20 cellular contexts compared by ENCODE assay signal in genomic region chr2:15911686-15912085, GRCh38. TPM values are rescaled to one million over a fixed set of nuclear protein-coding genes. Genes with fewer than 3 reads are reported as not detected.
"Had no signal": no experiment of that assay in that cellular context is flagged by ENCODE, and none has a peak within 500 bp of the region (broad histone marks: within the 10 kb centered on the region; RNA-seq: fewer than 3 reads in every experiment).

No MANE protein-coding gene starts in this region.

- H3K4me1 Mint-ChIP-seq: activated CD4-positive, alpha-beta T cell treated with anti-CD3 and anti-CD28 coated beads, Interleukin-2, amount 10 ng/mL, durations not matched to agents 7 days and 5 days; activated CD8-positive, alpha-beta memory T cell treated with anti-CD3 and anti-CD28 coated beads, Interleukin-2, amount 10 ng/mL, durations not matched to agents 7 days and 5 days; naive B cell had no signal

- H3K27me3 Mint-ChIP-seq: activated CD8-positive, alpha-beta memory T cell treated with anti-CD3 and anti-CD28 coated beads, Interleukin-2, amount 10 ng/mL, durations not matched to agents 7 days and 5 days had no signal

- H3K4me1 ChIP-seq: foreskin keratinocyte had no signal

- H3K9me3 Mint-ChIP-seq: activated CD4-positive, alpha-beta T cell treated with anti-CD3 and anti-CD28 coated beads, Interleukin-2, amount 10 ng/mL, durations not matched to agents 7 days and 5 days; activated CD8-positive, alpha-beta T cell treated with anti-CD3 and anti-CD28 coated beads for 36 hours; activated naive CD4-positive, alpha-beta T cell treated with anti-CD3 and anti-CD28 coated beads, Interleukin-2, amount 50 U/mL, for 72 hours; T-helper 2 cell treated with Interferon-gamma antibody and Interleukin-4, amounts not matched to agents 5 μg/mL and 100 μg/mL, for 36 hours had no signal

- H3K27ac Mint-ChIP-seq: activated CD4-positive, alpha-beta T cell treated with anti-CD3 and anti-CD28 coated beads, Interleukin-2, amount 10 ng/mL, durations not matched to agents 7 days and 5 days; activated CD8-positive, alpha-beta memory T cell treated with anti-CD3 and anti-CD28 coated beads, Interleukin-2, amount 10 ng/mL, durations not matched to agents 7 days and 5 days; activated CD8-positive, alpha-beta T cell treated with anti-CD3 and anti-CD28 coated beads for 36 hours; activated naive CD4-positive, alpha-beta T cell treated with anti-CD3 and anti-CD28 coated beads, Interleukin-2, amount 50 U/mL, for 72 hours; naive B cell; T-helper 2 cell treated with Interferon-gamma antibody and Interleukin-4, amounts not matched to agents 5 μg/mL and 100 μg/mL, for 36 hours had no signal

- H3K36me3 Mint-ChIP-seq: activated CD8-positive, alpha-beta memory T cell treated with anti-CD3 and anti-CD28 coated beads, Interleukin-2, amount 10 ng/mL, durations not matched to agents 7 days and 5 days; activated naive CD4-positive, alpha-beta T cell treated with anti-CD3 and anti-CD28 coated beads, Interleukin-2, amount 50 U/mL, for 72 hours; brain; naive B cell had no signal

- DNase-seq: activated CD4-positive, alpha-beta T cell treated with anti-CD3 and anti-CD28 coated beads, Interleukin-2, amount 10 ng/mL, durations not matched to agents 7 days and 5 days; activated CD4-positive, CD25-positive, alpha-beta regulatory T cell treated with anti-CD3 and anti-CD28 coated beads, Interleukin-2, amount 50 U/mL, for 72 hours; activated CD8-positive, alpha-beta memory T cell treated with anti-CD3 and anti-CD28 coated beads, Interleukin-2, amount 10 ng/mL, durations not matched to agents 7 days and 5 days; activated CD8-positive, alpha-beta T cell treated with anti-CD3 and anti-CD28 coated beads for 36 hours; activated gamma-delta T cell treated with Interleukin-2 at 50 U/mL for 16 hours; aorta; central memory CD4-positive, alpha-beta T cell; effector CD8-positive, alpha-beta T cell; erythroblast; naive B cell; stimulated activated CD4-positive, alpha-beta T cell treated with anti-CD3 and anti-CD28 coated beads, Interleukin-4, amount 100 ng/mL, for 24 hours; stimulated activated naive CD4-positive, alpha-beta T cell treated with Interleukin-2 at 50 U/mL for 16 hours; WERI-Rb-1 had no signal

- H3K4me3 ChIP-seq: thoracic aorta, upper lobe of left lung had no signal

- H3K4me3 Mint-ChIP-seq: activated CD4-positive, alpha-beta T cell treated with anti-CD3 and anti-CD28 coated beads, Interleukin-2, amount 10 ng/mL, durations not matched to agents 7 days and 5 days; activated CD8-positive, alpha-beta memory T cell treated with anti-CD3 and anti-CD28 coated beads, Interleukin-2, amount 10 ng/mL, durations not matched to agents 7 days and 5 days; activated CD8-positive, alpha-beta T cell treated with anti-CD3 and anti-CD28 coated beads for 36 hours; brain; naive B cell; T-helper 2 cell treated with Interferon-gamma antibody and Interleukin-4, amounts not matched to agents 5 μg/mL and 100 μg/mL, for 36 hours had no signal

- H3K27ac ChIP-seq: foreskin keratinocyte, thoracic aorta, upper lobe of left lung, WERI-Rb-1 had no signal

- H3K27me3 ChIP-seq: foreskin keratinocyte, upper lobe of left lung had no signal

- ATAC-seq: activated CD8-positive, alpha-beta memory T cell treated with anti-CD3 and anti-CD28 coated beads, Interleukin-2, amount 10 ng/mL, durations not matched to agents 7 days and 5 days; activated CD8-positive, alpha-beta T cell treated with anti-CD3 and anti-CD28 coated beads for 36 hours; activated naive CD4-positive, alpha-beta T cell treated with anti-CD3 and anti-CD28 coated beads, Interleukin-2, amount 50 U/mL, for 72 hours had no signal

- H3K36me3 ChIP-seq: thoracic aorta, upper lobe of left lung, WERI-Rb-1 had no signal

- H3K9me3 ChIP-seq: thoracic aorta, upper lobe of left lung had no signal

RNA-seq across cellular contexts. Expression of gene MYCN, which starts 28.7 kb away (rescaled TPM):
- total RNA-seq: activated CD4-positive, alpha-beta T cell treated with anti-CD3 and anti-CD28 coated beads, Interleukin-2, amount 10 ng/mL, durations not matched to agents 7 days and 5 days; activated CD8-positive, alpha-beta memory T cell treated with anti-CD3 and anti-CD28 coated beads, Interleukin-2, amount 10 ng/mL, durations not matched to agents 7 days and 5 days; activated naive CD4-positive, alpha-beta T cell treated with anti-CD3 and anti-CD28 coated beads, Interleukin-2, amount 50 U/mL, for 72 hours; foreskin keratinocyte had no signal
- polyA plus RNA-seq: mammary epithelial cell had no signal
